In the genomic region with DNA sequence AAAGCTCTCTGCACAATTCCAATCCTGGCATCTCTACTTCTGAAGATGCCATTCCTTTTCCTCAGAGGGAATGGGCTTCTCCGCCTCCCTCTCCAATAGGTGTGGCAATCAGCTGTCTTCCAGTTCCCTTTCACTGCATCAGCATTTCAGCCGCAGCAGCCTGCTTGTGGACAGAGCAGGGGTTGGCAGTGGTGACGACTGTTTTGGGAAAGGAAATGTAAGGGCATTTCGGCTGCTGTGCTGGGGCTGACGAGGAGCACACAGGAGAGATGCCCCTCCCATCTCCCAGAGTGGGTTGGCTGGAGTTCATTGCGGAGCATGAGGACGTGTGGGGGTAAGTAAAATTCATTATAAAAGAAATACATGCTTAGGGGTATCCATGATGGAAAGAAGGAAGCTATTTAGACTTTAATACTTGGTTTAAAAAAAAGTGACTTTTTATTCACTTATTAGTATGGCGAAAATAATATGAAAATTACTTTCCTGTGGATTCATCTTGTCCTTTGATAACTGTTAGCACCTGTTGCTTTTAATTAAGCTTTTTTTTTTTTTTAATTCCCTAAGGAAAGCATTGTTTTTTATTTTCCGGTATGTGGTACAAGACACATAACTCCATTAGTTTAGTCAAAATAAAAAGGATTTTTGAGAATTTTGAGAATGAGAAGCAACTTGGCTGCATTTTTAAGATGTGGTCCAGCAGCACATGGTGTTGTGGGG, we compare ENCODE assay signal across 9 cellular contexts. TPM values are rescaled to one million over a fixed set of nuclear protein-coding genes. Genes with fewer than 3 reads are reported as not detected.
DNase-seq lines count a peak whose midpoint lies in the region; ATAC-seq and TF ChIP-seq lines count a peak whose summit lies in the region.
"Had no signal": no experiment of that assay in that cellular context is flagged by ENCODE, and none has a peak within 500 bp of the region (broad histone marks: within the 10 kb centered on the region; RNA-seq: fewer than 3 reads in every experiment).

A gene with protein sequence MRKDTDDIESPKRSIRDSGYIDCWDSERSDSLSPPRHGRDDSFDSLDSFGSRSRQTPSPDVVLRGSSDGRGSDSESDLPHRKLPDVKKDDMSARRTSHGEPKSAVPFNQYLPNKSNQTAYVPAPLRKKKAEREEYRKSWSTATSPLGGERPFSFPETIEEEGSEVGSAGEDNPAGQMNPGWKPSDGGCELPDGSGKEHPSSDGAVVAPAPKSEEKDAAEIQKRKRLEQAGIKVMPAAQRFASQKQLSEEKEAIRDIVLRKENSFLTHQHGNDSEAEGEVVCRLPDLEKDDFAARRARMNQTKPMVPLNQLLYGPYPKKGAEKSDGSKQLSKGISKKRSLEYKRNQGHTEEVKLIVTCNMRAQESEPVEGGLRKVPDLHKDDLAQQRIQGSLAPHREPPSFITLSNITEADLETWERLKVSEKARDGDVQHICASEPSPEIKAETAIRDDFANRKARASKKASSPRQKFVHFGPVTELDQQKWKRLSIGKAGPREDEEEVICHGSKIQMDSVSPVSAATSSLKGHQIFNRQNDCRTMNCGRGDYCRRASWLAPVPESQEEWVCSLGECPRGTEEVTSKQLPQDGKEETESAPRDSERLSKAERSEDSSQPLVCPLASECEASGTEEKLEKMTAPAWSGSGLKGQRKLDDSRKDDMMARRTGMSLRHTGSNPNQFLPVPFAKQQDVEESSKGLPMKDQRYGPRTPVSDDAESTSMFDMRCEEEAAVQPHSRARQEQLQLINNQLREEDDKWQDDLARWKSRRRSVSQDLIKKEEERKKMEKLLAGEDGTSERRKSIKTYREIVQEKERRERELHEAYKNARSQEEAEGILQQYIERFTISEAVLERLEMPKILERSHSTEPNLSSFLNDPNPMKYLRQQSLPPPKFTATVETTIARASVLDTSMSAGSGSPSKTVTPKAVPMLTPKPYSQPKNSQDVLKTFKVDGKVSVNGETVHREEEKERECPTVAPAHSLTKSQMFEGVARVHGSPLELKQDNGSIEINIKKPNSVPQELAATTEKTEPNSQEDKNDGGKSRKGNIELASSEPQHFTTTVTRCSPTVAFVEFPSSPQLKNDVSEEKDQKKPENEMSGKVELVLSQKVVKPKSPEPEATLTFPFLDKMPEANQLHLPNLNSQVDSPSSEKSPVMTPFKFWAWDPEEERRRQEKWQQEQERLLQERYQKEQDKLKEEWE (N-terminal part only) (plus strand): TSS at position 141 of the 717 bp plus-strand sequence. CDS start 67,839 bp downstream, outside the sequence.

- no peak within 1 kb of the TSS for H3K9ac ChIP-seq in muscle layer of colon (ENCODE audit: low read length)

- TF ChIP-seq CTCF in fibroblast of pulmonary artery (IDR thresholded peaks at IDR 0.05; ENCODE audit: low read length, missing control alignments) (no peak), upper lobe of right lung (IDR thresholded peaks at IDR 0.05) (no peak), Caco-2 (IDR thresholded peaks at IDR 0.05; ENCODE audit: insufficient read depth in 1 of 2, low read depth in 1 of 2, low read length in 1 of 2, severe bottlenecking in 1 of 2, unreplicated experiment in 1 of 2) (no peak)

- ATAC-seq in upper lobe of right lung: peak; percentile 74
- no peak for ATAC-seq in HG02885 (IDR thresholded peaks at IDR 0.05; ENCODE audit: poor library complexity, unreplicated experiment)
- ATAC-seq: activated T-cell treated with anti-CD3 and anti-CD28 coated beads, Interleukin-2, amount 50 U/mL, for 72 hours had no signal

- H3K36me3 ChIP-seq in muscle layer of colon (ENCODE audit: insufficient read depth, low read length): no peaks in the 10 kb centered on the region
- H3K36me3 ChIP-seq in upper lobe of right lung: no peaks in the 10 kb centered on the region
- no peaks in the 10 kb centered on the region for H3K36me3 ChIP-seq in Caco-2 (ENCODE audit: control insufficient read depth, insufficient read depth, low read length)

- H3K4me1 ChIP-seq in muscle layer of colon (ENCODE audit: insufficient read depth, low read length) (peaks cover 24% of the 10 kb centered on the region), upper lobe of right lung (peaks cover 52% of the 10 kb centered on the region), Caco-2 (peaks cover 16% of the 10 kb centered on the region)

- H3K9me3 ChIP-seq in muscle layer of colon (ENCODE audit: low read length) (no peaks in the 10 kb centered on the region), upper lobe of right lung (no peaks in the 10 kb centered on the region), Caco-2 (no peaks in the 10 kb centered on the region)

- CTCF ChIA-PET in Caco-2 (lab: Charles Lee): no interaction called here

- peaks cover 9% of the 10 kb centered on the region for H3K4me1 Mint-ChIP-seq in Caco-2 (ENCODE audit: low read depth, unreplicated experiment)

- DNase-seq in NCI-H460 (ENCODE audit: extremely low read depth, low read depth) (peak; percentile 75), fibroblast of pulmonary artery (ENCODE audit: low read depth) (peak; percentile 22), upper lobe of right lung (peak; percentile 67), Caco-2 (no peak), NCI-H446 (lab: John Stamatoyannopoulos, UW) (no peak)
- DNase-seq in activated CD4-positive, alpha-beta T cell treated with anti-CD3 and anti-CD28 coated beads, Interleukin-2, amount 50 U/mL, for 48 hours: no peak
- DNase-seq: activated T-cell treated with anti-CD3 and anti-CD28 coated beads, Interleukin-2, amount 50 U/mL, for 72 hours had no signal

- H3K27me3 Mint-ChIP-seq in Caco-2 (ENCODE audit: insufficient read depth, unreplicated experiment): no peaks in the 10 kb centered on the region

- no peak within 1 kb of the TSS for H3K4me3 Mint-ChIP-seq in Caco-2 (ENCODE audit: unreplicated experiment)
- H3K4me3 Mint-ChIP-seq: activated T-cell treated with anti-CD3 and anti-CD28 coated beads, Interleukin-2, amount 50 U/mL, for 72 hours had no signal

- H3K27me3 ChIP-seq in muscle layer of colon (ENCODE audit: control insufficient read depth in 1 of 2, insufficient read depth in 2 of 2, low read length in 2 of 2): no peaks in the 10 kb centered on the region
- H3K27me3 ChIP-seq in upper lobe of right lung: no peaks in the 10 kb centered on the region
- no peaks in the 10 kb centered on the region for H3K27me3 ChIP-seq in Caco-2 (replicated peaks; ENCODE audit: control insufficient read depth, insufficient read depth, low read length)

- POLR2A ChIA-PET in Caco-2 (lab: Charles Lee): no interaction called here

- no peak within 1 kb of the TSS for H3K27ac Mint-ChIP-seq in Caco-2 (ENCODE audit: unreplicated experiment)
- H3K27ac Mint-ChIP-seq: activated T-cell treated with anti-CD3 and anti-CD28 coated beads, Interleukin-2, amount 50 U/mL, for 72 hours had no signal

- H3K27ac ChIP-seq in muscle layer of colon (ENCODE audit: low read depth, low read length) (peak within 1 kb of the TSS; percentile 4), upper lobe of right lung (peak within 1 kb of the TSS; percentile 72)

- no peaks in the 10 kb centered on the region for H3K9me3 Mint-ChIP-seq in Caco-2 (ENCODE audit: unreplicated experiment)

- H3K4me3 ChIP-seq in fibroblast of pulmonary artery (replicated peaks; ENCODE audit: low read depth, low read length): no peak within 1 kb of the TSS
- no peak within 1 kb of the TSS for H3K4me3 ChIP-seq in muscle layer of colon (ENCODE audit: low read depth in 1 of 2, low read length in 2 of 2)
- peak within 1 kb of the TSS; percentile 39 for H3K4me3 ChIP-seq in upper lobe of right lung
- H3K4me3 ChIP-seq in Caco-2 (ENCODE audit: low read depth, low read length): no peak within 1 kb of the TSS

- intact Hi-C loops in upper lobe of right lung (cut with DNase I): no loop called here
- intact Hi-C loops in Caco-2 (cut with micrococcal nuclease; ENCODE audit: unreplicated experiment): no loop called here

- no TSS peak for BruUV-seq in Caco-2 (replicated peaks; lab: Mats Ljungman, UMichigan)

- H3K36me3 Mint-ChIP-seq in Caco-2 (ENCODE audit: insufficient read depth, unreplicated experiment): no peaks in the 10 kb centered on the region

RNA-seq across cellular contexts. Expression of the gene that starts here (rescaled TPM):
- 295 and 308 TPM in 2 replicates for total RNA-seq in NCI-H460 (2014; rRNA removed; shearing (Covaris generic))
- polyA plus RNA-seq in NCI-H460 (2014; cell fraction: nucleus; rRNA removed): 271 and 379 TPM in 2 replicates
- total RNA-seq in upper lobe of right lung: 369 TPM
- total RNA-seq in Caco-2 (2022): 6.2 and 8.4 TPM in 2 replicates
- total RNA-seq: activated T-cell treated with anti-CD3 and anti-CD28 coated beads, Interleukin-2, amount 50 U/mL, for 72 hours had no signal

Comparison
In these comparisons a context has a peak if more than half of its experiments do, and no peak if none do; other contexts are left out.
1. RNA of the gene that starts here (total RNA-seq): 369 TPM in upper lobe of right lung (single experiment) and 295 to 308 TPM in NCI-H460; 6.2 to 8.4 TPM in Caco-2; every median in the first group is over 10 times any median in the second.
2. DNase-seq: peak in NCI-H460 (single experiment), fibroblast of pulmonary artery (single experiment) and upper lobe of right lung (single experiment); none in Caco-2 (0 of 2), activated CD4-positive, alpha-beta T cell treated with anti-CD3 and anti-CD28 coated beads, Interleukin-2, amount 50 U/mL, for 48 hours (0 of 2) and NCI-H446 (0 of 2).